ENCODE assay signal across 15 cellular contexts in the genomic region with DNA sequence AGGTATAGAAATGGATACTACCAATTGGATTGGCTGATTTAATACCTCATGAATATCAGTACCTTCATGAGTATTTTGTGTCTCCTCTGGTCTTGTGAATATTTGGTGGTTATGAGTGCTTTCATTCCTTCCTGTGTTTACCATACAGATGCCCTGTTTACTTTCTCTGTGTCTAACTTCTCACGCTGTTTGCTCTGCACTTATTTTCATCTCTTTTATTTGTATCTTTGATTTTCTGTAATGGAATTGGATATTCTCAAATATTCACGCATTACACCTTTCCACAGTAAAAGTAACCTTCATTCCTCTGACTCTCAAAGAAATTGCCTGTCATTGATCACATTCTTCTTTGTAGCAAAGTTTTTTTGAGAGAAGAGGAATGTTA. TPM values are rescaled to one million over a fixed set of nuclear protein-coding genes. Genes with fewer than 3 reads are reported as not detected.
DNase-seq lines count a peak whose midpoint lies in the region; ATAC-seq and TF ChIP-seq lines count a peak whose summit lies in the region.
"Had no signal": no experiment of that assay in that cellular context is flagged by ENCODE, and none has a peak within 500 bp of the region (broad histone marks: within the 10 kb centered on the region; RNA-seq: fewer than 3 reads in every experiment).

No MANE protein-coding gene starts in this region.

- intact Hi-C loops in heart left ventricle (cut with DNase I) = no loop called here
- intact Hi-C loops in left ventricle myocardium superior (cut with micrococcal nuclease) = no loop called here

- H3K36me3 ChIP-seq in heart left ventricle = peaks cover 0 to 6% (median 0%) of the 10 kb centered on the region in 9 donors
- H3K36me3 ChIP-seq in muscle layer of colon (ENCODE audit: insufficient read depth, low read length) = peaks cover 5% of the 10 kb centered on the region
- peaks cover 0 to 4% (median 0%) of the 10 kb centered on the region in 4 donors for H3K36me3 ChIP-seq in upper lobe of left lung

- H3K27ac ChIP-seq in heart left ventricle = peak overlapping the region in 11 of 12 donors; percentile 18 to 76 (median 41)
- H3K27ac ChIP-seq in muscle layer of colon (ENCODE audit: low read depth, low read length) = peak overlapping the region; percentile 73
- H3K27ac ChIP-seq in upper lobe of left lung = peak overlapping the region; percentile 13 to 74 (median 70)

- H3K27me3 Mint-ChIP-seq in central memory CD8-positive, alpha-beta T cell = no peaks in the 10 kb centered on the region
- no peaks in the 10 kb centered on the region for H3K27me3 Mint-ChIP-seq in activated T-cell treated with anti-CD3 and anti-CD28 coated beads, Interleukin-2, amount 50 U/mL, for 72 hours (ENCODE audit: low read depth)

- H3K4me3 ChIP-seq in heart left ventricle (no peak overlapping the region), muscle layer of colon (ENCODE audit: low read depth in 1 of 2, low read length in 2 of 2) (no peak overlapping the region), upper lobe of left lung (no peak overlapping the region)
- H3K4me3 ChIP-seq: GM12878 had no signal

- no peaks in the 10 kb centered on the region for H3K9me3 Mint-ChIP-seq in central memory CD8-positive, alpha-beta T cell
- H3K9me3 Mint-ChIP-seq in activated T-cell treated with anti-CD3 and anti-CD28 coated beads, Interleukin-2, amount 50 U/mL, for 72 hours = no peaks in the 10 kb centered on the region

- WGBS in heart left ventricle, 4 donors = 91 to 97% (median 95%) methylated on average over 2 of the region's 2 CpGs
- 54 to 59% methylated on average over 2 of the region's 2 CpGs for WGBS in upper lobe of left lung, 2 donors

- no peak for TF ChIP-seq POLR2A in heart left ventricle (IDR thresholded peaks at IDR 0.05)
- no peak for TF ChIP-seq POLR2A in upper lobe of left lung (IDR thresholded peaks at IDR 0.05)

- H3K4me3 Mint-ChIP-seq in central memory CD8-positive, alpha-beta T cell = no peak overlapping the region
- no peak overlapping the region for H3K4me3 Mint-ChIP-seq in activated T-cell treated with anti-CD3 and anti-CD28 coated beads, Interleukin-2, amount 50 U/mL, for 72 hours

- H3K9me3 ChIP-seq in heart left ventricle = no peaks in the 10 kb centered on the region
- H3K9me3 ChIP-seq in muscle layer of colon (ENCODE audit: low read length) = no peaks in the 10 kb centered on the region
- H3K9me3 ChIP-seq in upper lobe of left lung = no peaks in the 10 kb centered on the region

- H3K27me3 ChIP-seq in heart left ventricle = no peaks in the 10 kb centered on the region
- no peaks in the 10 kb centered on the region for H3K27me3 ChIP-seq in muscle layer of colon (ENCODE audit: control insufficient read depth in 1 of 2, insufficient read depth in 2 of 2, low read length in 2 of 2)
- H3K27me3 ChIP-seq in upper lobe of left lung = no peaks in the 10 kb centered on the region

- H3K4me1 ChIP-seq in heart left ventricle = peaks cover 4 to 86% (median 55%) of the 10 kb centered on the region in 12 donors
- H3K4me1 ChIP-seq in muscle layer of colon (ENCODE audit: insufficient read depth, low read length) = peaks cover 78% of the 10 kb centered on the region
- H3K4me1 ChIP-seq in upper lobe of left lung = peaks cover 51 to 63% (median 56%) of the 10 kb centered on the region in 4 donors

- no peak for ATAC-seq in heart left ventricle
- no peak for ATAC-seq in left ventricle myocardium superior
- ATAC-seq in central memory CD8-positive, alpha-beta T cell (replicated peaks; ENCODE audit: extremely low read depth, poor library complexity, severe bottlenecking) = no peak
- no peak for ATAC-seq in upper lobe of left lung (ENCODE audit: low FRiP score in 2 of 2)
- no peak for ATAC-seq in activated T-cell treated with anti-CD3 and anti-CD28 coated beads, Interleukin-2, amount 50 U/mL, for 72 hours (replicated peaks in 1 of 2)
- ATAC-seq: GM12878 had no signal

- no peak overlapping the region for H3K9ac ChIP-seq in muscle layer of colon (ENCODE audit: low read length)

- DNase-seq in heart left ventricle = no peak
- DNase-seq in left ventricle myocardium superior = no peak
- DNase-seq in central memory CD8-positive, alpha-beta T cell (ENCODE audit: low spot score in 2 of 2) = no peak
- DNase-seq in upper lobe of left lung = no peak
- no peak for DNase-seq in SIG-M5 treated with dmso at 0.1 percent for 504 hours (lab: John Stamatoyannopoulos, UW; ENCODE audit: unreplicated experiment)
- DNase-seq in activated T-cell treated with anti-CD3 and anti-CD28 coated beads, Interleukin-2, amount 50 U/mL, for 72 hours = no peak
- DNase-seq in OCI-M2 (lab: John Stamatoyannopoulos, UW; ENCODE audit: unreplicated experiment) = no peak
- DNase-seq: activated CD8-positive, alpha-beta memory T cell treated with anti-CD3 and anti-CD28 coated beads, Interleukin-2, amount 50 U/mL, for 48 hours; aorta; DND-41; GOT3; NCI-H526; SHP77 treated with DMSO at 0.1 percent for 48 hours had no signal

- peak overlapping the region; percentile 17 for H3K27ac Mint-ChIP-seq in central memory CD8-positive, alpha-beta T cell (ENCODE audit: low read depth)
- no peak overlapping the region for H3K27ac Mint-ChIP-seq in activated T-cell treated with anti-CD3 and anti-CD28 coated beads, Interleukin-2, amount 50 U/mL, for 72 hours

- H3K4me1 Mint-ChIP-seq in central memory CD8-positive, alpha-beta T cell = peaks cover 45% of the 10 kb centered on the region
- H3K4me1 Mint-ChIP-seq in activated T-cell treated with anti-CD3 and anti-CD28 coated beads, Interleukin-2, amount 50 U/mL, for 72 hours (ENCODE audit: low read depth) = peaks cover 38% of the 10 kb centered on the region

- H3K36me3 Mint-ChIP-seq in central memory CD8-positive, alpha-beta T cell (ENCODE audit: insufficient read depth) = peaks cover 22% of the 10 kb centered on the region
- peaks cover 0 to 8% of the 10 kb centered on the region in 2 donors for H3K36me3 Mint-ChIP-seq in activated T-cell treated with anti-CD3 and anti-CD28 coated beads, Interleukin-2, amount 50 U/mL, for 72 hours (ENCODE audit: insufficient read depth in 2 of 2)

- no peak for TF ChIP-seq CTCF in heart left ventricle (IDR thresholded peaks at IDR 0.05)
- TF ChIP-seq CTCF in upper lobe of left lung (IDR thresholded peaks at IDR 0.05) = no peak

- TF ChIP-seq EP300 in upper lobe of left lung (IDR thresholded peaks at IDR 0.05) = no peak

RNA-seq across cellular contexts. Expression of gene CNST, which starts 16.8 kb away (rescaled TPM):
- total RNA-seq in heart left ventricle = 10 to 100 TPM; 14.0 to 23.9 (median 19.1) TPM
- 10 to 100 TPM in 1 of 2 donors, 1 to 10 TPM in 1; 3.9 to 11.9 TPM for polyA plus RNA-seq in heart left ventricle
- total RNA-seq in left ventricle myocardium superior = 20.2 TPM
- total RNA-seq in upper lobe of left lung = 10 to 100 TPM; 22.1 to 40.1 (median 29.2) TPM
- total RNA-seq in activated T-cell treated with anti-CD3 and anti-CD28 coated beads, Interleukin-2, amount 50 U/mL, for 72 hours = 10 to 100 TPM; 28.0 to 30.4 TPM

RNA-seq across cellular contexts. Expression of gene TFB2M, which starts 17.0 kb away (rescaled TPM):
- total RNA-seq in heart left ventricle = 10 to 100 TPM; 10.5 to 14.5 (median 12.8) TPM
- 10 to 100 TPM in 1 of 2 donors, 1 to 10 TPM in 1; 4.2 to 18.6 TPM for polyA plus RNA-seq in heart left ventricle
- total RNA-seq in left ventricle myocardium superior = 17.4 TPM
- 10 to 100 TPM in 3 of 6 donors, 1 to 10 TPM in 3; 2.0 to 12.0 (median 9.7) TPM for total RNA-seq in upper lobe of left lung
- 10 to 100 TPM; 13.5 to 15.0 TPM for total RNA-seq in activated T-cell treated with anti-CD3 and anti-CD28 coated beads, Interleukin-2, amount 50 U/mL, for 72 hours
